1 cellular context compared by ENCODE assay signal in the genomic region with DNA sequence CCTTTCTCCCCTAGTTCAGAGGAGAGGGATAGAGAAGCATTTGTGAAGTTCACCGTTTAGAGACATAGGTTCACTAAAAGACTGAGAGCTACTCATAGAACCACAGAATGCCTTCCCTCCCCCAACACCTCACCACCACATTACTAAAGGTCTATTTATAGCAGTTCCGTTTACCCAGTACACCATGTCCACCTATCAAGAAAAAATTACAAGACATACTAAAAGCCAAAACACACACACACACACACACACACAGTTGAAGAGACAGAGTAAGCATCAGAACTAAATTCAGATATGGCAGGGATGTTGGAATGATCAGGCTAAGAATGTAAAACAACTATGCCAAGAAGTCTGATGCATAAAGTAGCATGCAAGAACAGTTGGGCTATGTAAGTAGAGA.
A peak's percentile ranks its signal among the peaks of the same experiment; 100 is the strongest.
TF ChIP-seq lines count a peak whose summit lies in the region.

No MANE protein-coding gene starts in this region.

TF ChIP-seq in GM12878, 131 proteins besides CTCF, POLR2A, EP300 and RAD21 (continued from another document):
- TF ChIP-seq STAT1 (conservative IDR thresholded peaks at IDR 0.05) (no peak), RUNX3 (IDR thresholded peaks at IDR 0.05; ENCODE audit: low read length) (peak; percentile 34), MEF2A (IDR thresholded peaks at IDR 0.05; ENCODE audit: insufficient read depth, low read depth, low read length) (peak; percentile 26; the same call in 1 of the 2 replicates)
- TF ChIP-seq, protein P1, sequence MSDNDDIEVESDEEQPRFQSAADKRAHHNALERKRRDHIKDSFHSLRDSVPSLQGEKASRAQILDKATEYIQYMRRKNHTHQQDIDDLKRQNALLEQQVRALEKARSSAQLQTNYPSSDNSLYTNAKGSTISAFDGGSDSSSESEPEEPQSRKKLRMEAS (IDR thresholded peaks at IDR 0.05; ENCODE audit: low read depth, low read length): no peak
TF ChIP-seq in GM12878: peak in this region for 3.
